ENCODE assay signal across 2 cellular contexts in the genomic region with DNA sequence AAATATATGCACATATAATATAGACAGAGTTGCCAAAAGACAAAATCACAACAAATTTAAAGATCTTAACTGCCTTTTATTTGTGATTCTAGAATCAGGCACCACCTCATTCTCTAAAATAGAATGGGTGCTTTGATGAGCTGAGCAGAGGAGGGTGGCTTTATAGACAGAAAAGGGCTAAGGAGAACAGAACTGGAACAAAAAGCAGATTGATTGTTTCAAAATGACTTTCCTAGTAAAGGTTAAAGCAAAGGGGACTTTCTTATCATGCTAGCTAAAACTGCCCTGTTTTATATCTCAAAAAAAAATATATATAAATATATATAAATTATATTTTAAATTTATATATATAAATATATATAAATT.
TF ChIP-seq lines count a peak whose summit lies in the region.

No MANE protein-coding gene starts in this region.

TF ChIP-seq in GM23338, 12 proteins besides CTCF, POLR2A, EP300 and RAD21:
- no peak for TF ChIP-seq CREB1 (CRISPR knock-in tag; IDR thresholded peaks at IDR 0.05; ENCODE audit: low read depth)
- TF ChIP-seq, protein P1, sequence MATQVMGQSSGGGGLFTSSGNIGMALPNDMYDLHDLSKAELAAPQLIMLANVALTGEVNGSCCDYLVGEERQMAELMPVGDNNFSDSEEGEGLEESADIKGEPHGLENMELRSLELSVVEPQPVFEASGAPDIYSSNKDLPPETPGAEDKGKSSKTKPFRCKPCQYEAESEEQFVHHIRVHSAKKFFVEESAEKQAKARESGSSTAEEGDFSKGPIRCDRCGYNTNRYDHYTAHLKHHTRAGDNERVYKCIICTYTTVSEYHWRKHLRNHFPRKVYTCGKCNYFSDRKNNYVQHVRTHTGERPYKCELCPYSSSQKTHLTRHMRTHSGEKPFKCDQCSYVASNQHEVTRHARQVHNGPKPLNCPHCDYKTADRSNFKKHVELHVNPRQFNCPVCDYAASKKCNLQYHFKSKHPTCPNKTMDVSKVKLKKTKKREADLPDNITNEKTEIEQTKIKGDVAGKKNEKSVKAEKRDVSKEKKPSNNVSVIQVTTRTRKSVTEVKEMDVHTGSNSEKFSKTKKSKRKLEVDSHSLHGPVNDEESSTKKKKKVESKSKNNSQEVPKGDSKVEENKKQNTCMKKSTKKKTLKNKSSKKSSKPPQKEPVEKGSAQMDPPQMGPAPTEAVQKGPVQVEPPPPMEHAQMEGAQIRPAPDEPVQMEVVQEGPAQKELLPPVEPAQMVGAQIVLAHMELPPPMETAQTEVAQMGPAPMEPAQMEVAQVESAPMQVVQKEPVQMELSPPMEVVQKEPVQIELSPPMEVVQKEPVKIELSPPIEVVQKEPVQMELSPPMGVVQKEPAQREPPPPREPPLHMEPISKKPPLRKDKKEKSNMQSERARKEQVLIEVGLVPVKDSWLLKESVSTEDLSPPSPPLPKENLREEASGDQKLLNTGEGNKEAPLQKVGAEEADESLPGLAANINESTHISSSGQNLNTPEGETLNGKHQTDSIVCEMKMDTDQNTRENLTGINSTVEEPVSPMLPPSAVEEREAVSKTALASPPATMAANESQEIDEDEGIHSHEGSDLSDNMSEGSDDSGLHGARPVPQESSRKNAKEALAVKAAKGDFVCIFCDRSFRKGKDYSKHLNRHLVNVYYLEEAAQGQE (IDR thresholded peaks at IDR 0.05; ENCODE audit: unreplicated experiment): no peak
- TF ChIP-seq STAT1 (IDR thresholded peaks at IDR 0.05; ENCODE audit: unreplicated experiment): no peak
- no peak for TF ChIP-seq EZH2phosphoT487 (IDR thresholded peaks at IDR 0.05; ENCODE audit: unreplicated experiment)
- TF ChIP-seq NANOG (IDR thresholded peaks at IDR 0.05; ENCODE audit: borderline replicate concordance): no peak
- TF ChIP-seq, protein P2, sequence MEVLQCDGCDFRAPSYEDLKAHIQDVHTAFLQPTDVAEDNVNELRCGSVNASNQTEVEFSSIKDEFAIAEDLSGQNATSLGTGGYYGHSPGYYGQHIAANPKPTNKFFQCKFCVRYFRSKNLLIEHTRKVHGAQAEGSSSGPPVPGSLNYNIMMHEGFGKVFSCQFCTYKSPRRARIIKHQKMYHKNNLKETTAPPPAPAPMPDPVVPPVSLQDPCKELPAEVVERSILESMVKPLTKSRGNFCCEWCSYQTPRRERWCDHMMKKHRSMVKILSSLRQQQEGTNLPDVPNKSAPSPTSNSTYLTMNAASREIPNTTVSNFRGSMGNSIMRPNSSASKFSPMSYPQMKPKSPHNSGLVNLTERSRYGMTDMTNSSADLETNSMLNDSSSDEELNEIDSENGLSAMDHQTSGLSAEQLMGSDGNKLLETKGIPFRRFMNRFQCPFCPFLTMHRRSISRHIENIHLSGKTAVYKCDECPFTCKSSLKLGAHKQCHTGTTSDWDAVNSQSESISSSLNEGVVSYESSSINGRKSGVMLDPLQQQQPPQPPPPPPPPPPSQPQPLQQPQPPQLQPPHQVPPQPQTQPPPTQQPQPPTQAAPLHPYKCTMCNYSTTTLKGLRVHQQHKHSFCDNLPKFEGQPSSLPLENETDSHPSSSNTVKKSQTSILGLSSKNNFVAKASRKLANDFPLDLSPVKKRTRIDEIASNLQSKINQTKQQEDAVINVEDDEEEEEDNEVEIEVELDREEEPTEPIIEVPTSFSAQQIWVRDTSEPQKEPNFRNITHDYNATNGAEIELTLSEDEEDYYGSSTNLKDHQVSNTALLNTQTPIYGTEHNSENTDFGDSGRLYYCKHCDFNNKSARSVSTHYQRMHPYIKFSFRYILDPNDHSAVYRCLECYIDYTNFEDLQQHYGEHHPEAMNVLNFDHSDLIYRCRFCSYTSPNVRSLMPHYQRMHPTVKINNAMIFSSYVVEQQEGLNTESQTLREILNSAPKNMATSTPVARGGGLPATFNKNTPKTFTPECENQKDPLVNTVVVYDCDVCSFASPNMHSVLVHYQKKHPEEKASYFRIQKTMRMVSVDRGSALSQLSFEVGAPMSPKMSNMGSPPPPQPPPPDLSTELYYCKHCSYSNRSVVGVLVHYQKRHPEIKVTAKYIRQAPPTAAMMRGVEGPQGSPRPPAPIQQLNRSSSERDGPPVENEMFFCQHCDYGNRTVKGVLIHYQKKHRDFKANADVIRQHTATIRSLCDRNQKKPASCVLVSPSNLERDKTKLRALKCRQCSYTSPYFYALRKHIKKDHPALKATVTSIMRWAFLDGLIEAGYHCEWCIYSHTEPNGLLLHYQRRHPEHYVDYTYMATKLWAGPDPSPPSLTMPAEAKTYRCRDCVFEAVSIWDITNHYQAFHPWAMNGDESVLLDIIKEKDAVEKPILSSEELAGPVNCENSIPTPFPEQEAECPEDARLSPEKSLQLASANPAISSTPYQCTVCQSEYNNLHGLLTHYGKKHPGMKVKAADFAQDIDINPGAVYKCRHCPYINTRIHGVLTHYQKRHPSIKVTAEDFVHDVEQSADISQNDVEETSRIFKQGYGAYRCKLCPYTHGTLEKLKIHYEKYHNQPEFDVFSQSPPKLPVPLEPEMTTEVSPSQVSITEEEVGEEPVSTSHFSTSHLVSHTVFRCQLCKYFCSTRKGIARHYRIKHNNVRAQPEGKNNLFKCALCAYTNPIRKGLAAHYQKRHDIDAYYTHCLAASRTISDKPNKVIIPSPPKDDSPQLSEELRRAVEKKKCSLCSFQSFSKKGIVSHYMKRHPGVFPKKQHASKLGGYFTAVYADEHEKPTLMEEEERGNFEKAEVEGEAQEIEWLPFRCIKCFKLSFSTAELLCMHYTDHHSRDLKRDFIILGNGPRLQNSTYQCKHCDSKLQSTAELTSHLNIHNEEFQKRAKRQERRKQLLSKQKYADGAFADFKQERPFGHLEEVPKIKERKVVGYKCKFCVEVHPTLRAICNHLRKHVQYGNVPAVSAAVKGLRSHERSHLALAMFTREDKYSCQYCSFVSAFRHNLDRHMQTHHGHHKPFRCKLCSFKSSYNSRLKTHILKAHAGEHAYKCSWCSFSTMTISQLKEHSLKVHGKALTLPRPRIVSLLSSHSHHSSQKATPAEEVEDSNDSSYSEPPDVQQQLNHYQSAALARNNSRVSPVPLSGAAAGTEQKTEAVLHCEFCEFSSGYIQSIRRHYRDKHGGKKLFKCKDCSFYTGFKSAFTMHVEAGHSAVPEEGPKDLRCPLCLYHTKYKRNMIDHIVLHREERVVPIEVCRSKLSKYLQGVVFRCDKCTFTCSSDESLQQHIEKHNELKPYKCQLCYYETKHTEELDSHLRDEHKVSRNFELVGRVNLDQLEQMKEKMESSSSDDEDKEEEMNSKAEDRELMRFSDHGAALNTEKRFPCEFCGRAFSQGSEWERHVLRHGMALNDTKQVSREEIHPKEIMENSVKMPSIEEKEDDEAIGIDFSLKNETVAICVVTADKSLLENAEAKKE (CRISPR knock-in tag; IDR thresholded peaks at IDR 0.05): no peak
- TF ChIP-seq, protein P3, sequence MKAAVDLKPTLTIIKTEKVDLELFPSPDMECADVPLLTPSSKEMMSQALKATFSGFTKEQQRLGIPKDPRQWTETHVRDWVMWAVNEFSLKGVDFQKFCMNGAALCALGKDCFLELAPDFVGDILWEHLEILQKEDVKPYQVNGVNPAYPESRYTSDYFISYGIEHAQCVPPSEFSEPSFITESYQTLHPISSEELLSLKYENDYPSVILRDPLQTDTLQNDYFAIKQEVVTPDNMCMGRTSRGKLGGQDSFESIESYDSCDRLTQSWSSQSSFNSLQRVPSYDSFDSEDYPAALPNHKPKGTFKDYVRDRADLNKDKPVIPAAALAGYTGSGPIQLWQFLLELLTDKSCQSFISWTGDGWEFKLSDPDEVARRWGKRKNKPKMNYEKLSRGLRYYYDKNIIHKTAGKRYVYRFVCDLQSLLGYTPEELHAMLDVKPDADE (IDR thresholded peaks at IDR 0.05): no peak

TF ChIP-seq in H1, 55 proteins besides CTCF, POLR2A, EP300 and RAD21:
- TF ChIP-seq SIN3A (conservative IDR thresholded peaks at IDR 0.05 in 1 of 2, IDR thresholded peaks at IDR 0.05 in 1 of 2; ENCODE audit: low read depth in 1 of 2, low read length in 2 of 2) (no peak), POU5F1 (IDR thresholded peaks at IDR 0.05; ENCODE audit: low read depth, low read length) (no peak), SUZ12 (IDR thresholded peaks at IDR 0.05; ENCODE audit: low read length) (no peak), SP1 (IDR thresholded peaks at IDR 0.05; ENCODE audit: low read depth, low read length) (no peak)
